1 cellular context compared by ENCODE assay signal in the genomic region with DNA sequence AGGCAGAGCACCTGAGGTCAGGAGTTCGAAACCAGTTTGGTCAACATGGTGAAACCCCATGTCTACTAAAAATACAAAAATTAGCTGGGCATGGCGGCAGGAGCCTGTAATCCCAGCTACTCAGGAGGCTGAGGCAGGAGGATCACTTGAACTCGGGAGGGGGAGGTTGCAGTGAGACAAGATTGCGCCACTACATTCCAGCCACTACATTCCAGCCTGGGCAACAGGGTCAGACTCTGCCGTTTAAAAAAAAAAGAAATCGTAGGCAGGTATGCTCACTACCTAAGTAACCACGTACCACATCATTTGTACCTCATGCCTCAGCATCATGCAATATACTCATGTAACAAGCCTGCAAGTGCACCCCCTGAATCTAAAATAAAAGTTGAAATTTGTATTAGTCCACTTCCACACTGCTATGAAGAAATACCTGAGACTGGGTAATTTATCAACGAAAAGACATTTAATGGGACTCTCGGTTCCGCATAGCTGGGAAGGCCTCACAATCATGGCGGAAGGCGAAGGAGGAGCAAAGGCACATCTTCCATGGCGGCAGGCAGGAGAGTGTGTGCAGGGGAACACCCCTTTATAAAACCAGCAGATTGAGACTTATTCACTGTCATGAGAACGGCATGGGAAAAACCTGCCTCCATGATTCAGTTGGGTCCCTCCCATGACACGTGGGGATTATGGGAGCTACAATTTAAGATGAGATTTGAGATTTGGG.
TF ChIP-seq lines count a peak whose summit lies in the region.

No MANE protein-coding gene starts in this region.

TF ChIP-seq in K562, 482 proteins besides CTCF, POLR2A, EP300 and RAD21 (continued from another document):
- TF ChIP-seq, protein P1, sequence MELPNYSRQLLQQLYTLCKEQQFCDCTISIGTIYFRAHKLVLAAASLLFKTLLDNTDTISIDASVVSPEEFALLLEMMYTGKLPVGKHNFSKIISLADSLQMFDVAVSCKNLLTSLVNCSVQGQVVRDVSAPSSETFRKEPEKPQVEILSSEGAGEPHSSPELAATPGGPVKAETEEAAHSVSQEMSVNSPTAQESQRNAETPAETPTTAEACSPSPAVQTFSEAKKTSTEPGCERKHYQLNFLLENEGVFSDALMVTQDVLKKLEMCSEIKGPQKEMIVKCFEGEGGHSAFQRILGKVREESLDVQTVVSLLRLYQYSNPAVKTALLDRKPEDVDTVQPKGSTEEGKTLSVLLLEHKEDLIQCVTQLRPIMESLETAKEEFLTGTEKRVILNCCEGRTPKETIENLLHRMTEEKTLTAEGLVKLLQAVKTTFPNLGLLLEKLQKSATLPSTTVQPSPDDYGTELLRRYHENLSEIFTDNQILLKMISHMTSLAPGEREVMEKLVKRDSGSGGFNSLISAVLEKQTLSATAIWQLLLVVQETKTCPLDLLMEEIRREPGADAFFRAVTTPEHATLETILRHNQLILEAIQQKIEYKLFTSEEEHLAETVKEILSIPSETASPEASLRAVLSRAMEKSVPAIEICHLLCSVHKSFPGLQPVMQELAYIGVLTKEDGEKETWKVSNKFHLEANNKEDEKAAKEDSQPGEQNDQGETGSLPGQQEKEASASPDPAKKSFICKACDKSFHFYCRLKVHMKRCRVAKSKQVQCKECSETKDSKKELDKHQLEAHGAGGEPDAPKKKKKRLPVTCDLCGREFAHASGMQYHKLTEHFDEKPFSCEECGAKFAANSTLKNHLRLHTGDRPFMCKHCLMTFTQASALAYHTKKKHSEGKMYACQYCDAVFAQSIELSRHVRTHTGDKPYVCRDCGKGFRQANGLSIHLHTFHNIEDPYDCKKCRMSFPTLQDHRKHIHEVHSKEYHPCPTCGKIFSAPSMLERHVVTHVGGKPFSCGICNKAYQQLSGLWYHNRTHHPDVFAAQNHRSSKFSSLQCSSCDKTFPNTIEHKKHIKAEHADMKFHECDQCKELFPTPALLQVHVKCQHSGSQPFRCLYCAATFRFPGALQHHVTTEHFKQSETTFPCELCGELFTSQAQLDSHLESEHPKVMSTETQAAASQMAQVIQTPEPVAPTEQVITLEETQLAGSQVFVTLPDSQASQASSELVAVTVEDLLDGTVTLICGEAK (IDR thresholded peaks at IDR 0.05), result no peak
- TF ChIP-seq, protein P1 (CRISPR knock-in tag; IDR thresholded peaks at IDR 0.05), result no peak
- TF ChIP-seq NONO (IDR thresholded peaks at IDR 0.05; ENCODE audit: low read depth in 2 of 2, low read length in 1 of 2), result no peak
- TF ChIP-seq ZFP36 (IDR thresholded peaks at IDR 0.05; ENCODE audit: low read depth, low read length, partially characterized antibody), result peak; percentile 45
- no peak for TF ChIP-seq SMARCC2 (IDR thresholded peaks at IDR 0.05; ENCODE audit: low read depth)
- TF ChIP-seq, protein P2, sequence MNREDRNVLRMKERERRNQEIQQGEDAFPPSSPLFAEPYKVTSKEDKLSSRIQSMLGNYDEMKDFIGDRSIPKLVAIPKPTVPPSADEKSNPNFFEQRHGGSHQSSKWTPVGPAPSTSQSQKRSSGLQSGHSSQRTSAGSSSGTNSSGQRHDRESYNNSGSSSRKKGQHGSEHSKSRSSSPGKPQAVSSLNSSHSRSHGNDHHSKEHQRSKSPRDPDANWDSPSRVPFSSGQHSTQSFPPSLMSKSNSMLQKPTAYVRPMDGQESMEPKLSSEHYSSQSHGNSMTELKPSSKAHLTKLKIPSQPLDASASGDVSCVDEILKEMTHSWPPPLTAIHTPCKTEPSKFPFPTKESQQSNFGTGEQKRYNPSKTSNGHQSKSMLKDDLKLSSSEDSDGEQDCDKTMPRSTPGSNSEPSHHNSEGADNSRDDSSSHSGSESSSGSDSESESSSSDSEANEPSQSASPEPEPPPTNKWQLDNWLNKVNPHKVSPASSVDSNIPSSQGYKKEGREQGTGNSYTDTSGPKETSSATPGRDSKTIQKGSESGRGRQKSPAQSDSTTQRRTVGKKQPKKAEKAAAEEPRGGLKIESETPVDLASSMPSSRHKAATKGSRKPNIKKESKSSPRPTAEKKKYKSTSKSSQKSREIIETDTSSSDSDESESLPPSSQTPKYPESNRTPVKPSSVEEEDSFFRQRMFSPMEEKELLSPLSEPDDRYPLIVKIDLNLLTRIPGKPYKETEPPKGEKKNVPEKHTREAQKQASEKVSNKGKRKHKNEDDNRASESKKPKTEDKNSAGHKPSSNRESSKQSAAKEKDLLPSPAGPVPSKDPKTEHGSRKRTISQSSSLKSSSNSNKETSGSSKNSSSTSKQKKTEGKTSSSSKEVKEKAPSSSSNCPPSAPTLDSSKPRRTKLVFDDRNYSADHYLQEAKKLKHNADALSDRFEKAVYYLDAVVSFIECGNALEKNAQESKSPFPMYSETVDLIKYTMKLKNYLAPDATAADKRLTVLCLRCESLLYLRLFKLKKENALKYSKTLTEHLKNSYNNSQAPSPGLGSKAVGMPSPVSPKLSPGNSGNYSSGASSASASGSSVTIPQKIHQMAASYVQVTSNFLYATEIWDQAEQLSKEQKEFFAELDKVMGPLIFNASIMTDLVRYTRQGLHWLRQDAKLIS (CRISPR knock-in tag; IDR thresholded peaks at IDR 0.05), result no peak
